8 cellular contexts compared by ENCODE assay signal in the genomic region with DNA sequence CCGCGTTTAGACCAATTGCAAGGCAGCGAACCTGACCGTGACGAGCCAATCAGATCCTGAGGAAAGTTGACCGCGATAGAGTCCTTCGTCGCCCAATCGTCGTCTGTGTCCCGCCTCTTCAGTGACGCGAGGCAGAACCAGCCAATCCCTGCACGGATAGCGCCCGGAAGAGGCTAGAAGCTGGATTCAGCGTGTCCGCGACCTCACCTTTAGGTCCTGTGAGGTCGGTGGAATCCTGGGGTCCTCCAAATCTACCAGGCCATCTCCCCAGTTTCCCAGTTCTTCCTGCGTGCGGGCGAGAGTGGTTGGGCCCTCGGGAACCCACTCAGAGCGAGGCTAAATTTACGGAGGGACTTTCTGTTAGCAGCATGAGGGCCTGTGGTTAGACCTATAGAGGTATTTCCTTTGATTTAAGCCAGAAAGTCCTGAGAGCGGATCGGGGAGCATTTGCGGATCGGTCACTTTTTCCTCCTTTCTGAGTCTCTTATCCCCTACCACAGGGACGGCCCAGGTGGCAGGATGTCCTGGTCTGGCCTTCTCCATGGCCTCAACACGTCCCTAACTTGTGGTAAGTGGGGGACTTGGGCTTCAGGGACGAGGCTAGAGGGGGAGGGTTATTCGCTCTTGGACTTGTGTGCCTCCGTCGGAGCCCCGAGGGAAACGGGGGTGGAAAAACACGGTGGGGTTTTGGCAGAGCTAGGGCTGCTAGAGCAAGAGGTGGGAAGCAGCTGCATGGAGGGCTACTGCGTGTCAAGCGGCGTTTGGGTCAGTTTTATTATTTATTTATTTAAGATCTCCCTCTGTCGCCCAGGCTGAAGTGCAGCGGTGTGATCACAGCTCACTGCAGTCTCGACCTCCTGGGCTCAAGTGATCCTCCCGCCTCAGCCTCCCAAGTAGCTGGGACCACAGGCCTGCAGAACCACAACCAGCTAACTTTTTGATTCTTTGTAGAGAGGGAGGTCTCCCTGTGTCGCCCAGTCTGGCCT. TPM values are rescaled to one million over a fixed set of nuclear protein-coding genes. Genes with fewer than 3 reads are reported as not detected.
DNase-seq lines count a peak whose midpoint lies in the region; ATAC-seq, FAIRE-seq and TF ChIP-seq lines count a peak whose summit lies in the region.

A gene (plus strand): TSS at position 169 of the 986 bp plus-strand sequence. CDS start 351 bp downstream, at position 520.

- in situ Hi-C loops in HepG2 (cut with HindIII; ENCODE audit: extremely low pct_ligation_motif_present, low pct_unique_long_range_greater_than_20kb), result no loop called here

- H3K9me3 ChIP-seq in HepG2 (ENCODE audit: low read length), result 0 out of 2 replicates have a peak, but pooled peaks cover 5% of the 10 kb centered on the region

- POLR2A ChIA-PET in BJ (lab: Charles Lee) (interaction anchor here (0.6 to 1.4 kb wide), 2 partner anchors 411 to 595 kb away, joined by 5 to 6 read pairs; a partner anchor contains a TSS), HepG2 (lab: Yijun Ruan, JAX) (interaction anchor here (0.6 to 2.9 kb wide), 28 partner anchors 9 to 557 kb away, joined by 3 to 24 read pairs (median 6); a partner anchor contains a TSS)

- peak; percentile 91 for ATAC-seq in GM19035 (IDR thresholded peaks at IDR 0.05; ENCODE audit: unreplicated experiment)
- ATAC-seq in HG03342 (IDR thresholded peaks at IDR 0.05; ENCODE audit: unreplicated experiment), result peak; percentile 87
- peak; percentile 97 for ATAC-seq in HepG2

- peak within 1 kb of the TSS; percentile 88 for H3K9ac ChIP-seq in HepG2 (ENCODE audit: insufficient read depth, low read depth, low read length)

- TF ChIP-seq CTCF in BJ (IDR thresholded peaks at IDR 0.05; ENCODE audit: insufficient read depth, low read depth, low read length), result no peak
- TF ChIP-seq CTCF in dorsolateral prefrontal cortex (IDR thresholded peaks at IDR 0.05 in 54 of 56, conservative IDR thresholded peaks at IDR 0.05 in 2 of 56; ENCODE audit: low read depth in 1 of 56, partially characterized antibody in 56 of 56), result no peak
- no peak for TF ChIP-seq CTCF in HepG2 (CRISPR knock-in tag; IDR thresholded peaks at IDR 0.05)

- H3K36me3 ChIP-seq in BJ (ENCODE audit: control insufficient read depth, insufficient read depth, low read length) (peaks cover 5% of the 10 kb centered on the region), HepG2 (replicated peaks in 1 of 2; ENCODE audit: control insufficient read depth in 1 of 2, insufficient read depth in 2 of 2, low read length in 2 of 2) (peaks cover 2 to 3% of the 10 kb centered on the region in 2 experiments; a peak in 4 of 5 replicates)

- peak within 1 kb of the TSS; percentile 91 for H3K4me2 ChIP-seq in HepG2 (ENCODE audit: low read depth, low read length)

- no peaks in the 10 kb centered on the region for H3K27me3 ChIP-seq in BJ (ENCODE audit: control insufficient read depth, insufficient read depth, low read length)
- H3K27me3 ChIP-seq in dorsolateral prefrontal cortex, result no peaks in the 10 kb centered on the region
- H3K27me3 ChIP-seq in HepG2 (ENCODE audit: control insufficient read depth in 1 of 2, insufficient read depth in 2 of 2, low read length in 2 of 2), result no peaks in the 10 kb centered on the region

- peak within 1 kb of the TSS; percentile 88 for H3K4me3 ChIP-seq in BJ (ENCODE audit: low read depth, low read length)
- H3K4me3 ChIP-seq in dorsolateral prefrontal cortex, result peak within 1 kb of the TSS; percentile 60 to 99 (median 83)
- peak within 1 kb of the TSS; percentile 77 to 84 (median 81) for H3K4me3 ChIP-seq in HepG2 (replicated peaks in 1 of 3; ENCODE audit: insufficient read depth in 1 of 3, low read depth in 2 of 3, low read length in 3 of 3)

- H3K4me1 ChIP-seq in HepG2 (ENCODE audit: insufficient read depth, low read length), result peaks cover 50% of the 10 kb centered on the region

- intact Hi-C loops in dorsolateral prefrontal cortex (cut with DNase I) (loop anchor here (1.0 to 10.0 kb wide), 6 partner anchors 32 to 528 kb away; a partner anchor contains a TSS), HepG2 (cut with micrococcal nuclease; ENCODE audit: unreplicated experiment) (loop anchor here (5.0 kb wide), 2 partner anchors 199 to 274 kb away; no protein-coding TSS in a partner anchor)

- H3K79me2 ChIP-seq in HepG2 (ENCODE audit: insufficient read depth, low read length), result peaks cover 31% of the 10 kb centered on the region

- no peak for TF ChIP-seq EP300 in HepG2 (IDR thresholded peaks at IDR 0.05; ENCODE audit: low read depth in 2 of 2, low read length in 2 of 2)
- TF ChIP-seq EP300 in HepG2 (CRISPR knock-in tag; IDR thresholded peaks at IDR 0.05; ENCODE audit: borderline replicate concordance), result no peak

- peak; percentile 95 for FAIRE-seq in HepG2 (lab: Jason Lieb, UNC)

- TSS peak; percentile 88 for BruUV-seq in HepG2 (replicated peaks; lab: Mats Ljungman, UMichigan)

- DNase-seq in BJ (ENCODE audit: low read depth) (peak; percentile 95), NCI-H460 (ENCODE audit: extremely low read depth, low read depth) (peak; percentile 98), dorsolateral prefrontal cortex (peak; percentile 97 to 99 (median 99)), HepG2 (ENCODE audit: low spot score) (peak; percentile 98)
- peak; percentile 97 for DNase-seq in activated CD4-positive, alpha-beta T cell treated with anti-CD3 and anti-CD28 coated beads for 24 hours (ENCODE audit: low read depth in 2 of 2)
- peak; percentile 99 for DNase-seq in stimulated activated CD4-positive, alpha-beta T cell treated with anti-CD3 and anti-CD28 coated beads, Interleukin-4, amount 100 ng/mL, for 24 hours

- H2AFZ ChIP-seq in HepG2 (ENCODE audit: low read length), result peak within 1 kb of the TSS; percentile 64

- H4K20me1 ChIP-seq in HepG2 (ENCODE audit: insufficient read depth, low read length), result no peaks in the 10 kb centered on the region; the same call in 1 of the 2 replicates

- CTCF ChIA-PET in BJ (lab: Yijun Ruan, JAX) (interaction anchor here (0.6 to 3.3 kb wide), 49 partner anchors 9 to 557 kb away, joined by 3 to 18 read pairs (median 4); a partner anchor contains a TSS), HepG2 (lab: Yijun Ruan, JAX; ENCODE audit: low intra/inter-chr PET ratio, low total read pairs) (interaction anchor here (0.6 to 1.2 kb wide), 2 partner anchors 22 to 284 kb away, joined by 3 to 4 read pairs; a partner anchor contains a TSS)

- no peak for TF ChIP-seq RAD21 in HepG2 (CRISPR knock-in tag; IDR thresholded peaks at IDR 0.05)

- WGBS in HepG2 (ENCODE audit: low lambda C conversion rate), result 7% methylated on average over 16 of the region's 48 CpGs

- H3K27ac ChIP-seq in dorsolateral prefrontal cortex, result peak within 1 kb of the TSS; percentile 76 to 99 (median 96)
- peak within 1 kb of the TSS; percentile 91 for H3K27ac ChIP-seq in HepG2 (ENCODE audit: extremely low read length, insufficient read depth, low read length)

- peak; percentile 77 to 93 for TF ChIP-seq POLR2A in HepG2 (IDR thresholded peaks at IDR 0.05; ENCODE audit: insufficient read depth in 1 of 2, low read depth in 2 of 2, low read length in 2 of 2)

TF ChIP-seq in HepG2, 621 proteins besides CTCF, POLR2A, EP300 and RAD21 (continues in another document):
- TF ChIP-seq, protein P1, sequence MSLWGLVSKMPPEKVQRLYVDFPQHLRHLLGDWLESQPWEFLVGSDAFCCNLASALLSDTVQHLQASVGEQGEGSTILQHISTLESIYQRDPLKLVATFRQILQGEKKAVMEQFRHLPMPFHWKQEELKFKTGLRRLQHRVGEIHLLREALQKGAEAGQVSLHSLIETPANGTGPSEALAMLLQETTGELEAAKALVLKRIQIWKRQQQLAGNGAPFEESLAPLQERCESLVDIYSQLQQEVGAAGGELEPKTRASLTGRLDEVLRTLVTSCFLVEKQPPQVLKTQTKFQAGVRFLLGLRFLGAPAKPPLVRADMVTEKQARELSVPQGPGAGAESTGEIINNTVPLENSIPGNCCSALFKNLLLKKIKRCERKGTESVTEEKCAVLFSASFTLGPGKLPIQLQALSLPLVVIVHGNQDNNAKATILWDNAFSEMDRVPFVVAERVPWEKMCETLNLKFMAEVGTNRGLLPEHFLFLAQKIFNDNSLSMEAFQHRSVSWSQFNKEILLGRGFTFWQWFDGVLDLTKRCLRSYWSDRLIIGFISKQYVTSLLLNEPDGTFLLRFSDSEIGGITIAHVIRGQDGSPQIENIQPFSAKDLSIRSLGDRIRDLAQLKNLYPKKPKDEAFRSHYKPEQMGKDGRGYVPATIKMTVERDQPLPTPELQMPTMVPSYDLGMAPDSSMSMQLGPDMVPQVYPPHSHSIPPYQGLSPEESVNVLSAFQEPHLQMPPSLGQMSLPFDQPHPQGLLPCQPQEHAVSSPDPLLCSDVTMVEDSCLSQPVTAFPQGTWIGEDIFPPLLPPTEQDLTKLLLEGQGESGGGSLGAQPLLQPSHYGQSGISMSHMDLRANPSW (CRISPR knock-in tag; IDR thresholded peaks at IDR 0.05; ENCODE audit: borderline replicate concordance), result 0 out of 2 replicates have a peak, but pooled peaks have one; percentile 70

RNA-seq across cellular contexts. Expression of the gene that starts here (rescaled TPM):
- polyA plus RNA-seq in BJ (2011; rRNA removed) (32.0 and 49.3 TPM in 2 replicates), HepG2 (2011; rRNA removed) (27.5 and 39.4 TPM in 2 replicates)
- 9.1 and 14.6 TPM in 2 replicates for polyA minus RNA-seq in BJ (2011; rRNA and poly(A)+ RNA removed)
- 43.6 and 61.2 TPM in 2 replicates for total RNA-seq in NCI-H460 (2014; rRNA removed; shearing (Covaris generic))
- polyA plus RNA-seq in NCI-H460 (2014; cell fraction: nucleus; rRNA removed), result 75.1 and 105 TPM in 2 replicates
- total RNA-seq in dorsolateral prefrontal cortex (10 to 100 TPM; 14.4 to 30.2 (median 21.9) TPM), HepG2 (2016; rRNA removed; fragmentation: Illumina TruSeq; extraction: Trizol) (54.8 and 75.1 TPM in 2 replicates)
- total RNA-seq in HepG2 (2016; cell fraction: cytosol; rRNA removed; fragmentation: Illumina TruSeq; extraction: Trizol; ENCODE audit: low read depth), result 23.3 and 27.3 TPM in 2 replicates
- total RNA-seq in HepG2 (2016; cell fraction: insoluble cytoplasmic fraction; rRNA removed; fragmentation: Illumina TruSeq; extraction: Trizol), result 53.5 and 80.4 TPM in 2 replicates
- 39.3 and 49.4 TPM in 2 replicates for total RNA-seq in HepG2 (2016; cell fraction: membrane; rRNA removed; fragmentation: Illumina TruSeq; extraction: Trizol)
- 20.5 and 23.1 TPM in 2 replicates for total RNA-seq in HepG2 (2016; cell fraction: nucleus; rRNA removed; fragmentation: Illumina TruSeq; extraction: Trizol)
- 33.2 and 61.8 TPM in 2 replicates for polyA plus RNA-seq in HepG2 (2011; cell fraction: cytosol; rRNA removed)
- 30.3 and 31.5 TPM in 2 replicates for polyA plus RNA-seq in HepG2 (2011; cell fraction: nucleus; rRNA removed)
- 21.4 and 33.9 TPM in 2 replicates for polyA plus RNA-seq in HepG2 (2012)
- polyA plus RNA-seq in HepG2 (2016; cell fraction: cytosol; fragmentation: Illumina TruSeq; extraction: Trizol; ENCODE audit: low read depth), result 25.8 and 31.9 TPM in 2 replicates
- 83.6 and 90.1 TPM in 2 replicates for polyA plus RNA-seq in HepG2 (2016; cell fraction: insoluble cytoplasmic fraction; fragmentation: Illumina TruSeq; extraction: Trizol; ENCODE audit: low read depth)
- 40.3 and 46.6 TPM in 2 replicates for polyA plus RNA-seq in HepG2 (2016; cell fraction: membrane; fragmentation: Illumina TruSeq; extraction: Trizol; ENCODE audit: low read depth)
- 39.6 and 43.0 TPM in 2 replicates for polyA plus RNA-seq in HepG2 (2016; cell fraction: nucleus; fragmentation: Illumina TruSeq; extraction: Trizol; ENCODE audit: insufficient read depth, low read depth)
- polyA minus RNA-seq in HepG2 (2011; rRNA and poly(A)+ RNA removed; ENCODE audit: low replicate concordance), result 30.4 and 47.1 TPM in 2 replicates
- 11.2 and 16.5 TPM in 2 replicates for polyA minus RNA-seq in HepG2 (2011; cell fraction: cytosol; rRNA and poly(A)+ RNA removed)
- polyA minus RNA-seq in HepG2 (2011; cell fraction: nucleus; rRNA and poly(A)+ RNA removed), result 6.3 and 8.4 TPM in 2 replicates

Comparison
In these comparisons a context has a peak if more than half of its experiments do, and no peak if none do; other contexts are left out.
1. Peak in every context shown above with its lines: DNase-seq, ATAC-seq, H3K4me3 ChIP-seq and H3K27ac ChIP-seq.